Comparison of ENCODE assay signal across 10 cellular contexts in the genomic region with DNA sequence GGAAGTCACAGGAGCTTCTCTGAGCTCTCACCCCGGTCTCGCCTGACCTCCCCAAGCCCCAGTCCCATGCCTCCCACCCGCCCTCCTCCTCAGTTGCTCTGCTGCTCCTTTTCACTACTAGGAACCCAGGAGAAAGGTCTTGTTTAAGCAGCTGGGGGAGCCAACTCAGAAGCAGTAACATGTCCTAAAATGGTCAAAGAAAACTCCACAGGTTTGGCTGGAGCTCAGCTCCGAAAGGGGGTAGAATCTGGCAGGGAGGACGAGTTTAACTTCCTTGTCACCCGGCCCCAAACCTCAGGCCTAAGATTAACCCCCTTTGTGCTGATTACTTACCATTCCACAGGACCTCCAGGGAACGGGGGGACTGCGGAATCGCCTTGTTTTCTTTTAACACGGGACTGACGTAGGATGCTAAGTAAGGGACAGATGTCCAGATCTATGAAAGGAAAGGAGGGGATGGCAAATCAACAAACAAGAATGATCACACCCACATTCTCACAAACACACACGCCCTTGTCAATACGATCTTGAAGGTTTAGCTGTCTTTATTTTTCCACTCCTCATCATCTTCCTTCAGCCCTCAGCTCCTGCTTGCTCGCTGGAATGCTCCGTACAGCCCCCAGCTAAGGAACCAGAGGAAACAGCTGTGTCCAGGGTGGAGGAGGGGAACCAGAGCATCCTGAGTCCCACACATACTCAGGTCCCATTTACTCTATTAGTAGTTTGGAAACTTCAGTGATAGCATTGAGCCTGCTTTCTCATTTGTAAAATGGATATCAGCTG. TPM values are rescaled to one million over a fixed set of nuclear protein-coding genes. Genes with fewer than 3 reads are reported as not detected.
DNase-seq lines count a peak whose midpoint lies in the region; ATAC-seq, FAIRE-seq and TF ChIP-seq lines count a peak whose summit lies in the region.
"Had no signal": no experiment of that assay in that cellular context is flagged by ENCODE, and none has a peak within 500 bp of the region (broad histone marks: within the 10 kb centered on the region; RNA-seq: fewer than 3 reads in every experiment).

No MANE protein-coding gene starts in this region.

- H3K4me3 ChIP-seq in duodenal mucosa (ENCODE audit: low read depth in 1 of 2, low read length in 2 of 2) (no peak overlapping the region), mesenchymal stem cell (ENCODE audit: insufficient read depth in 1 of 2, low read depth in 1 of 2, low read length in 2 of 2) (no peak overlapping the region), stomach (no peak overlapping the region)

- no peak overlapping the region for H3K23ac ChIP-seq in mesenchymal stem cell (ENCODE audit: low read length in 2 of 2)

- H3K27me3 ChIP-seq in duodenal mucosa (ENCODE audit: control insufficient read depth in 1 of 2, insufficient read depth in 2 of 2, low read length in 2 of 2) (no peaks in the 10 kb centered on the region), mesenchymal stem cell (ENCODE audit: control insufficient read depth in 1 of 2, insufficient read depth in 1 of 2, low read length in 2 of 2) (no peaks in the 10 kb centered on the region), stomach (no peaks in the 10 kb centered on the region)

- H3K4me1 ChIP-seq in duodenal mucosa (ENCODE audit: control insufficient read depth in 1 of 2, insufficient read depth in 2 of 2, low read length in 2 of 2) (peaks cover 18 to 39% of the 10 kb centered on the region in 2 donors), mesenchymal stem cell (ENCODE audit: control insufficient read depth, insufficient read depth, low read depth, low read length) (peaks cover 8% of the 10 kb centered on the region), stomach (peaks cover 37 to 74% (median 60%) of the 10 kb centered on the region in 4 donors)

- no peak overlapping the region for H3K18ac ChIP-seq in mesenchymal stem cell (ENCODE audit: low read depth in 1 of 2, low read length in 2 of 2)

- H2AK5ac ChIP-seq in mesenchymal stem cell (ENCODE audit: low read length, severe bottlenecking): no peak overlapping the region

- H3K27me3 Mint-ChIP-seq in activated T-helper 17 cell treated with anti-CD3 and anti-CD28 coated beads, Interleukin-2, amount 50 U/mL, for 72 hours: no peaks in the 10 kb centered on the region

- no peak overlapping the region for H4K8ac ChIP-seq in mesenchymal stem cell (ENCODE audit: low read length)

- H2BK120ac ChIP-seq in mesenchymal stem cell (ENCODE audit: low read depth, low read length): no peak overlapping the region

- intact Hi-C loops in stomach (cut with DNase I; ENCODE audit: low total_unique reads): no loop called here

- peak overlapping the region; percentile 53 for H3K27ac ChIP-seq in duodenal mucosa (ENCODE audit: low read depth, low read length)
- H3K27ac ChIP-seq in mesenchymal stem cell (ENCODE audit: low read length, poor library complexity, severe bottlenecking): no peak overlapping the region
- H3K27ac ChIP-seq in stomach: peak overlapping the region in 4 of 5 donors; percentile 83 to 88 (median 84)

- no peak overlapping the region for H3K4me3 Mint-ChIP-seq in activated T-helper 17 cell treated with anti-CD3 and anti-CD28 coated beads, Interleukin-2, amount 50 U/mL, for 72 hours

- H3K9me3 ChIP-seq in duodenal mucosa (ENCODE audit: control insufficient read depth in 1 of 2, low read length in 2 of 2) (no peaks in the 10 kb centered on the region), mesenchymal stem cell (ENCODE audit: control insufficient read depth, low read length) (no peaks in the 10 kb centered on the region), stomach (no peaks in the 10 kb centered on the region)

- no peak overlapping the region for H3K4me2 ChIP-seq in mesenchymal stem cell (ENCODE audit: low read length, poor library complexity, severe bottlenecking)

- no peak overlapping the region for H2BK12ac ChIP-seq in mesenchymal stem cell (ENCODE audit: low read length in 2 of 2)

- TF ChIP-seq CTCF in stomach (IDR thresholded peaks at IDR 0.05): no peak
- no peak for TF ChIP-seq CTCF in D721Med (IDR thresholded peaks at IDR 0.05; ENCODE audit: insufficient read depth, missing control alignments)

- FAIRE-seq in D721Med (lab: Jason Lieb, UNC): no peak

- H4K91ac ChIP-seq in mesenchymal stem cell (ENCODE audit: low read length): no peak overlapping the region

- no peak overlapping the region for H2BK5ac ChIP-seq in mesenchymal stem cell (ENCODE audit: low read depth, low read length, poor library complexity, severe bottlenecking)

- no peak overlapping the region for H2AFZ ChIP-seq in mesenchymal stem cell (ENCODE audit: low read depth, low read length)

- no peak for DNase-seq in mesenchymal stem cell
- no peak for DNase-seq in stomach
- DNase-seq in D721Med (ENCODE audit: insufficient read length, low spot score): no peak
- DNase-seq in stimulated activated CD4-positive, alpha-beta T cell treated with anti-CD3 and anti-CD28 coated beads, Interleukin-4, amount 100 ng/mL, for 24 hours: no peak
- DNase-seq: activated T-cell treated with anti-CD3 and anti-CD28 coated beads for 4 hours; effector CD4-positive, alpha-beta T cell; T-helper 9 cell had no signal

- H3K9me3 Mint-ChIP-seq in activated T-helper 17 cell treated with anti-CD3 and anti-CD28 coated beads, Interleukin-2, amount 50 U/mL, for 72 hours: no peaks in the 10 kb centered on the region

- H3K9ac ChIP-seq in duodenal mucosa (ENCODE audit: low read depth in 1 of 2, low read length in 2 of 2) (peak overlapping the region in 1 of 2 donors; percentile 14), mesenchymal stem cell (ENCODE audit: low read length) (peak overlapping the region; percentile 62)

- H3K36me3 ChIP-seq in duodenal mucosa (ENCODE audit: control insufficient read depth in 1 of 2, insufficient read depth in 2 of 2, low read length in 2 of 2) (peaks cover 52 to 82% of the 10 kb centered on the region in 2 donors), mesenchymal stem cell (ENCODE audit: control insufficient read depth in 1 of 2, insufficient read depth in 2 of 2, low read depth in 1 of 2, low read length in 2 of 2) (peaks cover 53 to 68% of the 10 kb centered on the region in 2 experiments), stomach (peaks cover 61 to 98% (median 80%) of the 10 kb centered on the region in 4 donors)

- peak; percentile 14 for TF ChIP-seq EP300 in stomach (IDR thresholded peaks at IDR 0.05)

- WGBS in mesenchymal stem cell: 90% methylated on average over 6 of the region's 15 CpGs
- WGBS in stomach, 5 donors: 35 to 62% (median 54%) methylated on average over 15 of the region's 15 CpGs

- no peak overlapping the region for H2BK15ac ChIP-seq in mesenchymal stem cell (ENCODE audit: low read depth, poor library complexity, severe bottlenecking)

- no peak overlapping the region for H3K4ac ChIP-seq in mesenchymal stem cell (ENCODE audit: low read depth in 1 of 2, low read length in 2 of 2)

- peak overlapping the region; percentile 28 for H3K27ac Mint-ChIP-seq in activated T-helper 17 cell treated with anti-CD3 and anti-CD28 coated beads, Interleukin-2, amount 50 U/mL, for 72 hours

- peaks cover 5% of the 10 kb centered on the region for H3K79me1 ChIP-seq in mesenchymal stem cell (replicated peaks; ENCODE audit: low read length, poor library complexity, severe bottlenecking)

- peaks cover 100% of the 10 kb centered on the region for H3K36me3 Mint-ChIP-seq in activated T-helper 17 cell treated with anti-CD3 and anti-CD28 coated beads, Interleukin-2, amount 50 U/mL, for 72 hours (ENCODE audit: low read depth)

- no peak for TF ChIP-seq POLR2A in stomach (IDR thresholded peaks at IDR 0.05)

- H3K4me1 Mint-ChIP-seq in activated T-helper 17 cell treated with anti-CD3 and anti-CD28 coated beads, Interleukin-2, amount 50 U/mL, for 72 hours: peaks cover 5% of the 10 kb centered on the region

- H3K14ac ChIP-seq in mesenchymal stem cell (ENCODE audit: low read length in 2 of 2): no peak overlapping the region

- no peak for ATAC-seq in activated T-helper 17 cell treated with anti-CD3 and anti-CD28 coated beads, Interleukin-2, amount 50 U/mL, for 72 hours (replicated peaks)
- no peak for ATAC-seq in HG03571 (IDR thresholded peaks at IDR 0.05; ENCODE audit: unreplicated experiment)

RNA-seq across cellular contexts. Expression of a gene that starts 13.5 kb away (rescaled TPM):
- total RNA-seq in activated T-helper 17 cell treated with anti-CD3 and anti-CD28 coated beads, Interleukin-2, amount 50 U/mL, for 72 hours: 100 to 1,000 TPM; 101 to 106 TPM
- polyA plus RNA-seq in mesenchymal stem cell (2013, experiment 1 of 2): 18.3 TPM
- polyA plus RNA-seq in mesenchymal stem cell (2013, experiment 2 of 2): 17.5 TPM
- 100 to 1,000 TPM in 3 of 5 donors, 10 to 100 TPM in 2; 64.8 to 232 (median 139) TPM for total RNA-seq in stomach
- polyA plus RNA-seq in stomach: 10 to 100 TPM; 14.1 to 23.6 (median 20.4) TPM

RNA-seq across cellular contexts. Expression of a gene that starts 14.1 kb away (rescaled TPM):
- 10 to 100 TPM; 15.3 to 18.6 TPM for total RNA-seq in activated T-helper 17 cell treated with anti-CD3 and anti-CD28 coated beads, Interleukin-2, amount 50 U/mL, for 72 hours
- polyA plus RNA-seq in mesenchymal stem cell (2013, experiment 1 of 2): 13.9 TPM
- 13.3 TPM for polyA plus RNA-seq in mesenchymal stem cell (2013, experiment 2 of 2)
- total RNA-seq in stomach: 10 to 100 TPM in 4 of 5 donors, 1 to 10 TPM in 1; 6.7 to 21.6 (median 13.8) TPM
- 10 to 100 TPM in 1 of 3 donors, 1 to 10 TPM in 2; 6.8 to 11.2 (median 8.0) TPM for polyA plus RNA-seq in stomach

RNA-seq across cellular contexts. Expression of a gene that starts 19.2 kb away (rescaled TPM):
- 1 to 10 TPM; 5.1 to 9.6 TPM for total RNA-seq in activated T-helper 17 cell treated with anti-CD3 and anti-CD28 coated beads, Interleukin-2, amount 50 U/mL, for 72 hours
- polyA plus RNA-seq in mesenchymal stem cell (2013, experiment 1 of 2): 563 TPM
- polyA plus RNA-seq in mesenchymal stem cell (2013, experiment 2 of 2): 558 TPM
- 1,000 to 10,000 TPM in 4 of 5 donors, 100 to 1,000 TPM in 1; 730 to 3,801 (median 2,320) TPM for total RNA-seq in stomach
- 1,000 to 10,000 TPM in 2 of 3 donors, 100 to 1,000 TPM in 1; 575 to 2,971 (median 1,072) TPM for polyA plus RNA-seq in stomach

RNA-seq across cellular contexts. Expression of a gene that starts 39.8 kb away (rescaled TPM):
- 10 to 100 TPM; 25.0 to 43.9 TPM for total RNA-seq in activated T-helper 17 cell treated with anti-CD3 and anti-CD28 coated beads, Interleukin-2, amount 50 U/mL, for 72 hours
- polyA plus RNA-seq in mesenchymal stem cell (2013, experiment 1 of 2): 32.2 TPM
- polyA plus RNA-seq in mesenchymal stem cell (2013, experiment 2 of 2): 32.8 TPM
- 100 to 1,000 TPM in 3 of 5 donors, 10 to 100 TPM in 2; 15.1 to 310 (median 132) TPM for total RNA-seq in stomach
- 10 to 100 TPM; 16.9 to 39.4 (median 24.3) TPM for polyA plus RNA-seq in stomach

Comparison
In these comparisons a context has a peak if more than half of its experiments do, and no peak if none do; other contexts are left out.
1. RNA of a gene that starts 19.2 kb away (total RNA-seq): 730 to 3,801 TPM in stomach; 5.1 to 9.6 TPM in activated T-helper 17 cell treated with anti-CD3 and anti-CD28 coated beads, Interleukin-2, amount 50 U/mL, for 72 hours; every median in the first group is over 10 times any median in the second.